In the genomic region with DNA sequence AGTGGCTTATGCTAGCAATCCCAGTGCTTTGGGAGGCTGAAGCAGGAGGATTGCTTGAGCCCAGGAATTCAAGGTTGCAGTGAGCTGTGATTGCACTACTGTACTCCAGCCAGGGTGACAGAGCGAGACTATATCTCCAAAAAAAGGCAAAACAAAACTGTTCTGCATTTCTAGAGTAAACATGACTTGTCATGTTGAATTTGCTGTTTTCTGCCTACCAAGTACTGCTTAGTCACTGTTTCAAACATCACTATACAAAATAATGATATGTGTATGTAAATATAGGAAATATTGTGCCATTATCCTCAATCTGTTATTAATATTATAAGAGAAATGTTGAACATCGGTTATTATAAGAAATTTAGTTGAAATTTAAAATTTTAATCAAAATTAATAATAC, we compare ENCODE assay signal across 25 cellular contexts.
"Had no signal": no experiment of that assay in that cellular context is flagged by ENCODE, and none has a peak within 500 bp of the region (broad histone marks: within the 10 kb centered on the region; RNA-seq: fewer than 3 reads in every experiment).

No MANE protein-coding gene starts in this region.

- H3K4me2 ChIP-seq: hepatocyte had no signal

- H3K9me3 ChIP-seq: esophagus squamous epithelium, gastrocnemius medialis, heart left ventricle, left ventricle myocardium inferior, lower lobe of right lung, mucosa of descending colon had no signal

- ATAC-seq: esophagus mucosa, gastrocnemius medialis, heart left ventricle, left colon, left lobe of liver, lower lobe of right lung, mucosa of descending colon had no signal

- H3K27ac ChIP-seq: coronary artery, dorsolateral prefrontal cortex, esophagus squamous epithelium, gastrocnemius medialis, heart left ventricle, hepatocyte, left ventricle myocardium inferior, lower lobe of right lung had no signal

- H3K79me2 ChIP-seq: hepatocyte had no signal

- H3K4me1 ChIP-seq: esophagus squamous epithelium, gastrocnemius medialis, heart left ventricle, left ventricle myocardium inferior, lower lobe of right lung had no signal

- H3K4me3 ChIP-seq: coronary artery, dorsolateral prefrontal cortex, esophagus squamous epithelium, gastrocnemius medialis, heart left ventricle, hepatocyte, left ventricle myocardium inferior, lower lobe of right lung, mucosa of descending colon had no signal

- FAIRE-seq: endothelial cell of umbilical vein had no signal

- H2AFZ ChIP-seq: hepatocyte had no signal

- DNase-seq: dermis blood vessel endothelial cell; dorsolateral prefrontal cortex; effector CD4-positive, alpha-beta T cell; effector memory CD4-positive, alpha-beta T cell; esophagus squamous epithelium; foreskin fibroblast; foreskin melanocyte; gastrocnemius medialis; heart left ventricle; hypothalamus; immature natural killer cell; islet precursor cell; kidney; kidney glomerular epithelial cell; left colon; left ventricle myocardium inferior; lower lobe of right lung; mesenchymal stem cell; mucosa of descending colon; naive B cell had no signal

- H3K27me3 ChIP-seq: dorsolateral prefrontal cortex, esophagus squamous epithelium, gastrocnemius medialis, heart left ventricle, hepatocyte had no signal
